Comparison of ENCODE assay signal across 8 cellular contexts in genomic region chr18:79400091-79400590, GRCh38. TPM values are rescaled to one million over a fixed set of nuclear protein-coding genes. Genes with fewer than 3 reads are reported as not detected.
DNase-seq lines count a peak whose midpoint lies in the region; ATAC-seq and TF ChIP-seq lines count a peak whose summit lies in the region.

No MANE protein-coding gene starts in this region.

- H3K27me3 Mint-ChIP-seq in GM23338 (ENCODE audit: insufficient read depth, low read depth, poor library complexity): peaks cover 42% of the 10 kb centered on the region

- no peaks in the 10 kb centered on the region for H3K9me2 ChIP-seq in GM23338 (ENCODE audit: insufficient read depth)

- H3K4me1 ChIP-seq in GM23338 (ENCODE audit: insufficient read depth): peaks cover 17% of the 10 kb centered on the region
- H3K4me1 ChIP-seq in lung (ENCODE audit: control insufficient read depth in 2 of 2, insufficient read depth in 2 of 2, low read length in 2 of 2): peaks cover 6 to 19% of the 10 kb centered on the region in 2 donors

- H3K4me3 Mint-ChIP-seq in GM23338: no peak overlapping the region

- peaks cover 3% of the 10 kb centered on the region; the same call in 1 of the 3 replicates for H3K9me3 Mint-ChIP-seq in GM23338

- 0 out of 2 replicates have a peak, but pooled peaks cover 8% of the 10 kb centered on the region for H3F3A ChIP-seq in GM23338 (replicated peaks; ENCODE audit: low read depth)

- peaks cover 43% of the 10 kb centered on the region for H3K27me3 ChIP-seq in GM23338 (ENCODE audit: insufficient read depth)
- H3K27me3 ChIP-seq in lung (ENCODE audit: control insufficient read depth, insufficient read depth): no peaks in the 10 kb centered on the region

- H3K27ac ChIP-seq in GM23338 (ENCODE audit: low read depth) (no peak overlapping the region), coronary artery (peak overlapping the region; percentile 84 to 86), lung (ENCODE audit: low read depth in 1 of 2, low read length in 1 of 2) (peak overlapping the region in 1 of 2 donors; percentile 13)

- peak overlapping the region; percentile 81 for H3K4me2 ChIP-seq in GM23338

- H4K20me1 ChIP-seq in GM23338 (replicated peaks; ENCODE audit: insufficient read depth): no peaks in the 10 kb centered on the region; the same call in 1 of the 2 replicates

- H3K4me3 ChIP-seq in GM23338: peak overlapping the region; percentile 64
- H3K4me3 ChIP-seq in coronary artery: peak overlapping the region; percentile 86
- peak overlapping the region; percentile 37 for H3K4me3 ChIP-seq in lung

- H3K36me3 Mint-ChIP-seq in GM23338 (ENCODE audit: low read depth): no peaks in the 10 kb centered on the region

- peaks cover 19% of the 10 kb centered on the region for H3K4me1 Mint-ChIP-seq in GM23338

- no peak overlapping the region for H3K27ac Mint-ChIP-seq in GM23338

- WGBS in lung, 2 donors: 0 to 1% methylated on average over 57 to 71 of the region's 71 CpGs

- ATAC-seq in GM23338 (peak; percentile 5; the same call in 2 of the 3 replicates), lung (ENCODE audit: insufficient read depth, low FRiP score) (no peak)

- no peaks in the 10 kb centered on the region for H3K9me3 ChIP-seq in lung (ENCODE audit: control insufficient read depth in 2 of 2, insufficient read depth in 1 of 2, low read length in 1 of 2)

- H3K36me3 ChIP-seq in GM23338 (ENCODE audit: insufficient read depth) (no peaks in the 10 kb centered on the region), lung (ENCODE audit: control insufficient read depth in 2 of 2, insufficient read depth in 2 of 2, low read length in 2 of 2) (no peaks in the 10 kb centered on the region)

- H3K79me2 ChIP-seq in GM23338 (replicated peaks; ENCODE audit: insufficient read depth): no peaks in the 10 kb centered on the region

- DNase-seq in AG08395 (ENCODE audit: low spot score) (peak; percentile 57), GM23338 (ENCODE audit: low spot score) (no peak), T-helper 9 cell (peak; percentile 64), coronary artery (ENCODE audit: low spot score) (no peak), lung (ENCODE audit: low spot score) (no peak), NCI-H524 treated with DMSO at 0.1 percent for 48 hours (lab: John Stamatoyannopoulos, UW) (no peak), occipital lobe (lab: John Stamatoyannopoulos, UW) (no peak)
- DNase-seq in stimulated activated naive CD4-positive, alpha-beta T cell (lab: John Stamatoyannopoulos, UW): peak; percentile 20 to 71 (median 61)

- H2AFZ ChIP-seq in GM23338: no peak overlapping the region

- TF ChIP-seq CTCF in GM23338 (conservative IDR thresholded peaks at IDR 0.05; ENCODE audit: low read depth in 2 of 2) (no peak), coronary artery (IDR thresholded peaks at IDR 0.05) (no peak), lung (IDR thresholded peaks at IDR 0.05; ENCODE audit: control extremely low read depth, extremely low read depth) (no peak)

TF ChIP-seq in GM23338, 12 proteins besides CTCF, POLR2A, EP300 and RAD21 (continues in another document):
- no peak for TF ChIP-seq JUNB (IDR thresholded peaks at IDR 0.05; ENCODE audit: unreplicated experiment)
- no peak for TF ChIP-seq ZNF462 (CRISPR knock-in tag; IDR thresholded peaks at IDR 0.05)
- no peak for TF ChIP-seq EZH2phosphoT487 (IDR thresholded peaks at IDR 0.05; ENCODE audit: unreplicated experiment)
- TF ChIP-seq STAT1 (IDR thresholded peaks at IDR 0.05; ENCODE audit: unreplicated experiment): no peak
- no peak for TF ChIP-seq POLR2AphosphoS5 (IDR thresholded peaks at IDR 0.05; ENCODE audit: low read depth)
- TF ChIP-seq CREB1 (CRISPR knock-in tag; IDR thresholded peaks at IDR 0.05; ENCODE audit: low read depth): no peak
- no peak for TF ChIP-seq EZH2 (IDR thresholded peaks at IDR 0.05; ENCODE audit: low read depth, unreplicated experiment)
- TF ChIP-seq NANOG (IDR thresholded peaks at IDR 0.05; ENCODE audit: borderline replicate concordance): no peak
- no peak for TF ChIP-seq ZNF331 (CRISPR knock-in tag; IDR thresholded peaks at IDR 0.05; ENCODE audit: low read depth)
- no peak for TF ChIP-seq ZNF114 (CRISPR knock-in tag; IDR thresholded peaks at IDR 0.05)
- no peak for TF ChIP-seq ETS1 (IDR thresholded peaks at IDR 0.05)

RNA-seq across cellular contexts. Expression of gene NFATC1, which starts 4.4 kb away (rescaled TPM):
- 5.0 and 6.4 TPM in 2 replicates for total RNA-seq in GM23338 (2014; rRNA removed; shearing (Covaris generic))
- polyA plus RNA-seq in GM23338 (2016; fragmentation: Nextera tagmentation; extraction: Ambion mirVana) (2.7 and 3.9 TPM in 2 replicates), lung (10 to 100 TPM in 1 of 2 donors, 1 to 10 TPM in 1; 8.6 to 11.6 TPM)
- total RNA-seq in lung (10 to 100 TPM; 14.2 to 25.5 TPM), occipital lobe (0.16 TPM)

Comparison
In these comparisons a context has a peak if more than half of its experiments do, and no peak if none do; other contexts are left out.
1. DNase-seq: peak in AG08395 (single experiment), T-helper 9 cell (single experiment) and stimulated activated naive CD4-positive, alpha-beta T cell (6 of 6); none in GM23338 (single experiment), coronary artery (single experiment), lung (single experiment), NCI-H524 treated with DMSO at 0.1 percent for 48 hours (single experiment) and occipital lobe (single experiment).
2. Peak in every context shown above with its lines, with median percentiles within 50 percentile points of each other: H3K4me3 ChIP-seq.